ENCODE assay signal across 26 cellular contexts in the genomic region with DNA sequence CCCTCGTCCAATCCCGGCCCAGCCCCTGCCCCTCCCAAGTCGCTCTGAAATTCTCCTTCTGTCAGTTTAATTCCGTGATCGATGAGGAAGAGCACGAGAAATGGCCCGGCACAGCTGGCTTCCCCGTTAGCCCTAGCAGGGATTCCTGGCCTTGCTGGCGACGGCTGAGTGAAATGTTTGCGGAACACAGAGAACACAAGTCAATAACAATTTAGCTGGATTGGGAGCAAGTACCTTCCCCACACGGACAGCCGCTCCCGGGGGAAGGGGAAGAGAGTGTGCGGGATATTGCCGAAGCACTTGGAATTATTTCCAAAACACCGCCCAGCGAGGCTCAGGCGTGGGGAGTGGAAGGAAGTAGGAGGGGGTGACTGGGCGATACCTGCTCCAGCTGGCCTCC.
DNase-seq lines count a peak whose midpoint lies in the region; FAIRE-seq and TF ChIP-seq lines count a peak whose summit lies in the region.
"Had no signal": no experiment of that assay in that cellular context is flagged by ENCODE, and none has a peak within 500 bp of the region (broad histone marks: within the 10 kb centered on the region; RNA-seq: fewer than 3 reads in every experiment).

No MANE protein-coding gene starts in this region.

- peak overlapping the region; percentile 37 for H3K27ac ChIP-seq in SJCRH30
- H3K27ac ChIP-seq: ovary, tibial artery had no signal

- peaks cover 12% of the 10 kb centered on the region for H3K4me1 ChIP-seq in SJCRH30
- H3K4me1 ChIP-seq: tibial artery had no signal

- H3K27me3 Mint-ChIP-seq in progenitor cell of endocrine pancreas: peaks cover 18% of the 10 kb centered on the region
- H3K27me3 Mint-ChIP-seq: activated T-helper 17 cell treated with anti-CD3 and anti-CD28 coated beads, Interleukin-2, amount 50 U/mL, for 72 hours; CD4-positive, alpha-beta memory T cell; stimulated activated naive CD8-positive, alpha-beta T cell treated with anti-CD3 and anti-CD28 coated beads, Interleukin-15, amount 100 ng/mL, for 72 hours had no signal

- no peaks in the 10 kb centered on the region for H3K9me3 ChIP-seq in SJCRH30 (replicated peaks)
- H3K9me3 ChIP-seq: MG63, ovary, tibial artery had no signal

- H3K36me3 ChIP-seq in SJCRH30: no peaks in the 10 kb centered on the region
- H3K36me3 ChIP-seq: MG63, ovary, tibial artery had no signal

- no peaks in the 10 kb centered on the region for H3K9me3 Mint-ChIP-seq in progenitor cell of endocrine pancreas (ENCODE audit: low read depth)
- H3K9me3 Mint-ChIP-seq: activated naive CD4-positive, alpha-beta T cell treated with anti-CD3 and anti-CD28 coated beads, Interleukin-2, amount 50 U/mL, for 72 hours; activated T-helper 17 cell treated with anti-CD3 and anti-CD28 coated beads, Interleukin-2, amount 50 U/mL, for 72 hours; CD4-positive, alpha-beta memory T cell; stimulated activated naive CD8-positive, alpha-beta T cell treated with anti-CD3 and anti-CD28 coated beads, Interleukin-15, amount 100 ng/mL, for 72 hours had no signal

- H3K4me3 Mint-ChIP-seq in progenitor cell of endocrine pancreas (ENCODE audit: low read depth): peak overlapping the region; percentile 27
- H3K4me3 Mint-ChIP-seq: activated T-helper 17 cell treated with anti-CD3 and anti-CD28 coated beads, Interleukin-2, amount 50 U/mL, for 72 hours; CD4-positive, alpha-beta memory T cell; stimulated activated naive CD8-positive, alpha-beta T cell treated with anti-CD3 and anti-CD28 coated beads, Interleukin-15, amount 100 ng/mL, for 72 hours had no signal

- peak; percentile 51 for DNase-seq in LHCN-M2 (ENCODE audit: low read depth)
- peak in 1 of 2 experiments; percentile 35 for DNase-seq in SJCRH30
- DNase-seq in fibroblast of peridontal ligament (ENCODE audit: extremely low read depth): peak; percentile 16
- no peak for DNase-seq in progenitor cell of endocrine pancreas (ENCODE audit: low spot score, unreplicated experiment)
- DNase-seq in HTR-8/SVneo (ENCODE audit: insufficient read length, low spot score): no peak
- DNase-seq in NCI-H748 (lab: John Stamatoyannopoulos, UW; ENCODE audit: unreplicated experiment): no peak
- no peak for DNase-seq in HCEC 1CT
- DNase-seq: activated CD4-positive, alpha-beta T cell treated with anti-CD3 and anti-CD28 coated beads, Interleukin-2, amount 50 U/mL, for 48 hours; activated CD4-positive, CD25-positive, alpha-beta regulatory T cell; activated CD8-positive, alpha-beta memory T cell treated with anti-CD3 and anti-CD28 coated beads, Interleukin-2, amount 50 U/mL, for 4 hours; anterior cingulate cortex; caudate nucleus; CD4-positive, alpha-beta memory T cell; DMS 273 treated with DMSO at 0.1 percent for 48 hours; MG63; NCI-H1436 treated with DMSO at 0.1 percent for 48 hours; NCI-H526 treated with DMSO at 0.1 percent for 48 hours; right cardiac atrium; stimulated activated CD4-positive, alpha-beta T cell treated with anti-CD3 and anti-CD28 coated beads, Interleukin-15, amount 100 ng/mL, for 24 hours; stimulated activated naive CD8-positive, alpha-beta T cell treated with anti-CD3 and anti-CD28 coated beads, Interleukin-15, amount 100 ng/mL, for 72 hours; T1000; tibial artery had no signal

- H3K36me3 Mint-ChIP-seq in progenitor cell of endocrine pancreas (ENCODE audit: insufficient read depth): peaks cover 1% of the 10 kb centered on the region

- H3K27me3 ChIP-seq in SJCRH30: no peaks in the 10 kb centered on the region
- H3K27me3 ChIP-seq: MG63, ovary, tibial artery had no signal

- no peak for FAIRE-seq in HTR-8/SVneo (lab: Jason Lieb, UNC)
- FAIRE-seq: K562 had no signal

- peak overlapping the region; percentile 23 for H3K27ac Mint-ChIP-seq in progenitor cell of endocrine pancreas

- peaks cover 9% of the 10 kb centered on the region for H3K4me1 Mint-ChIP-seq in progenitor cell of endocrine pancreas (ENCODE audit: low read depth)
- H3K4me1 Mint-ChIP-seq: CD4-positive, alpha-beta memory T cell had no signal

- no peak for TF ChIP-seq CTCF in progenitor cell of endocrine pancreas (IDR thresholded peaks at IDR 0.05; ENCODE audit: unreplicated experiment)

- H3K4me3 ChIP-seq in SJCRH30: peak overlapping the region; percentile 21; the same call in 1 of the 2 replicates
- H3K4me3 ChIP-seq: K562, MG63, ovary, tibial artery had no signal

Comparison
In these comparisons a context has a peak if more than half of its experiments do, and no peak if none do; other contexts are left out.
1. DNase-seq: peak in LHCN-M2 (single experiment) and fibroblast of peridontal ligament (single experiment); none in progenitor cell of endocrine pancreas (single experiment), HTR-8/SVneo (single experiment), NCI-H748 (single experiment) and HCEC 1CT (single experiment).